ENCODE assay signal across 1 cellular context in the genomic region with DNA sequence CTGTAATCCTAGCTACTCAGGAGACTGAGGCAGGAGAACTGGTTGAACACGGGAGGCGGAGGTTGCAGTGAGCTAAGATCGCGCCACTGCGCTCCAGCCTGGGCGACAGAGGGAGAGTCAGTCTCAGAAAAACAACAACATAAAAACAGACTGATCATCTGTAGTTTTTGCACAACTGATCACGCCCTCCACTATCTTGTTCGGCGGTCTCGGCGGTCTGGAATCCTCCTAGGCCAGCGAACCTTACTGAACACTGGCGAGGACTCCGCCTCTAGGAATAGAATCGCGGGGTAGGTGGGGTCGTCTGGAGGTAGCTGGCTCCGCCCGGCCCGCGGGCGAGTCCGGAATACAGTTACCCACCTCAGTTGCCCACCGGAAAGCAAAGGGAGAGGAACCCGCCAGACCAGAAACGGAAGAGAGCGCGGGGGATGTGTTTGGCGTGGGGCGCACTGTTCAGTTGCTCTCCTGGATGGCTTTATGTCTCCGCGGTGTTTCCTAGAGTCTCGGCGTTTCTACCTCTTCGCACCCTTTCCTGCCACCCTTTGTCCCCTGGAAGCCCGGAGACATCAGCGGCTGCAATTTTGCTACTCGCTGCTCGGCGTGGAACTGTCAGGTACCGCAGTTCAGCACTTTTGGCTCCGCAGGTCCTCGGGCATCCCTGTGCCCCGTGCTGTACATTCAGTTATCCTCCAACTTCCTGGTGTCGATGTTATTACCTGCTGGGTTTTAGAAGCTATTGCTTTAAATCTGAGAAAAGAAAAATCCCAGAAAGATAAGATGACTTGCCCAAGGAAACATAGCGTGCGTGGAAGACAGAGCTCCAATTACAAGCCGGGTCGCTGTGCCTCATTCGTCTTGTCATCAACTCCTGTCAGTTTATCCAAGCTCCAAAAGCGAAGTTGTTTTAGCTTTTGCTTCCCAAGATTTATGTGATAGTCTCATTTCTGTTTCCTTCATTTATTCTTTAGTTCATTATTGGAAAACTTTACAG.
TF ChIP-seq lines count a peak whose summit lies in the region.

No MANE protein-coding gene starts in this region.

TF ChIP-seq in K562, 482 proteins besides CTCF, POLR2A, EP300 and RAD21 (continued from another document and continues in another):
- TF ChIP-seq, protein P1, sequence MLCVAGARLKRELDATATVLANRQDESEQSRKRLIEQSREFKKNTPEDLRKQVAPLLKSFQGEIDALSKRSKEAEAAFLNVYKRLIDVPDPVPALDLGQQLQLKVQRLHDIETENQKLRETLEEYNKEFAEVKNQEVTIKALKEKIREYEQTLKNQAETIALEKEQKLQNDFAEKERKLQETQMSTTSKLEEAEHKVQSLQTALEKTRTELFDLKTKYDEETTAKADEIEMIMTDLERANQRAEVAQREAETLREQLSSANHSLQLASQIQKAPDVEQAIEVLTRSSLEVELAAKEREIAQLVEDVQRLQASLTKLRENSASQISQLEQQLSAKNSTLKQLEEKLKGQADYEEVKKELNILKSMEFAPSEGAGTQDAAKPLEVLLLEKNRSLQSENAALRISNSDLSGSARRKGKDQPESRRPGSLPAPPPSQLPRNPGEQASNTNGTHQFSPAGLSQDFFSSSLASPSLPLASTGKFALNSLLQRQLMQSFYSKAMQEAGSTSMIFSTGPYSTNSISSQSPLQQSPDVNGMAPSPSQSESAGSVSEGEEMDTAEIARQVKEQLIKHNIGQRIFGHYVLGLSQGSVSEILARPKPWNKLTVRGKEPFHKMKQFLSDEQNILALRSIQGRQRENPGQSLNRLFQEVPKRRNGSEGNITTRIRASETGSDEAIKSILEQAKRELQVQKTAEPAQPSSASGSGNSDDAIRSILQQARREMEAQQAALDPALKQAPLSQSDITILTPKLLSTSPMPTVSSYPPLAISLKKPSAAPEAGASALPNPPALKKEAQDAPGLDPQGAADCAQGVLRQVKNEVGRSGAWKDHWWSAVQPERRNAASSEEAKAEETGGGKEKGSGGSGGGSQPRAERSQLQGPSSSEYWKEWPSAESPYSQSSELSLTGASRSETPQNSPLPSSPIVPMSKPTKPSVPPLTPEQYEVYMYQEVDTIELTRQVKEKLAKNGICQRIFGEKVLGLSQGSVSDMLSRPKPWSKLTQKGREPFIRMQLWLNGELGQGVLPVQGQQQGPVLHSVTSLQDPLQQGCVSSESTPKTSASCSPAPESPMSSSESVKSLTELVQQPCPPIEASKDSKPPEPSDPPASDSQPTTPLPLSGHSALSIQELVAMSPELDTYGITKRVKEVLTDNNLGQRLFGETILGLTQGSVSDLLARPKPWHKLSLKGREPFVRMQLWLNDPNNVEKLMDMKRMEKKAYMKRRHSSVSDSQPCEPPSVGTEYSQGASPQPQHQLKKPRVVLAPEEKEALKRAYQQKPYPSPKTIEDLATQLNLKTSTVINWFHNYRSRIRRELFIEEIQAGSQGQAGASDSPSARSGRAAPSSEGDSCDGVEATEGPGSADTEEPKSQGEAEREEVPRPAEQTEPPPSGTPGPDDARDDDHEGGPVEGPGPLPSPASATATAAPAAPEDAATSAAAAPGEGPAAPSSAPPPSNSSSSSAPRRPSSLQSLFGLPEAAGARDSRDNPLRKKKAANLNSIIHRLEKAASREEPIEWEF (CRISPR knock-in tag; IDR thresholded peaks at IDR 0.05): no peak
- TF ChIP-seq NFATC3 (IDR thresholded peaks at IDR 0.05) (no peak), RBFOX2 (IDR thresholded peaks at IDR 0.05; ENCODE audit: low read depth, low read length) (peak; percentile 82), RNF2 (IDR thresholded peaks at IDR 0.05) (peak; percentile 33; the same call in 1 of the 2 replicates), TAL1 (IDR thresholded peaks at IDR 0.05) (no peak), ZNF778 (CRISPR knock-in tag; IDR thresholded peaks at IDR 0.05) (no peak), KDM5B (IDR thresholded peaks at IDR 0.05; ENCODE audit: insufficient replicate concordance, low read depth, low read length) (peak; percentile 70), ZNF76 (CRISPR knock-in tag; IDR thresholded peaks at IDR 0.05; ENCODE audit: borderline replicate concordance) (no peak), STAT5A (IDR thresholded peaks at IDR 0.05; ENCODE audit: borderline replicate concordance, low read length) (no peak), CEBPB (tag; IDR thresholded peaks at IDR 0.05) (no peak), XRCC5 (IDR thresholded peaks at IDR 0.05; ENCODE audit: low read depth, low read length) (peak; percentile 67; the same call in 1 of the 2 replicates), FIP1L1 (IDR thresholded peaks at IDR 0.05; ENCODE audit: low read depth, low read length, poor library complexity, severe bottlenecking) (no peak), HLTF (IDR thresholded peaks at IDR 0.05) (no peak), PHTF2 (CRISPR knock-in tag; IDR thresholded peaks at IDR 0.05) (no peak), ZNF124 (CRISPR knock-in tag; IDR thresholded peaks at IDR 0.05) (no peak), SRSF1 (IDR thresholded peaks at IDR 0.05; ENCODE audit: low read depth, low read length) (no peak), ZNF431 (CRISPR knock-in tag; IDR thresholded peaks at IDR 0.05) (0 out of 2 replicates have a peak, but pooled peaks have one; percentile 21), ELF1 (tag; IDR thresholded peaks at IDR 0.05) (0 out of 2 replicates have a peak, but pooled peaks have one; percentile 53), ZNF274 (IDR thresholded peaks at IDR 0.05; ENCODE audit: borderline replicate concordance, low read depth, low read length) (no peak), SIX5 (IDR thresholded peaks at IDR 0.05; ENCODE audit: borderline replicate concordance in 1 of 2, insufficient read depth in 1 of 2, low read depth in 1 of 2, low read length in 2 of 2) (peak; percentile 35 to 42; a peak in 2 of 4 replicates), FOXA1 (IDR thresholded peaks at IDR 0.05; ENCODE audit: borderline replicate concordance) (no peak), NR2F6 (CRISPR knock-in tag; IDR thresholded peaks at IDR 0.05) (no peak), GABPB1 (CRISPR knock-in tag; IDR thresholded peaks at IDR 0.05) (peak; percentile 98), ZNF282 (CRISPR knock-in tag; IDR thresholded peaks at IDR 0.05) (no peak), SIN3A (IDR thresholded peaks at IDR 0.05; ENCODE audit: borderline replicate concordance in 2 of 2, control insufficient read depth in 1 of 2, low read depth in 2 of 2, low read length in 2 of 2) (peak in 1 of 2 experiments; percentile 74; a peak in 1 of 4 replicates), ZNF668 (CRISPR knock-in tag; IDR thresholded peaks at IDR 0.05) (no peak), KDM4B (IDR thresholded peaks at IDR 0.05; ENCODE audit: borderline replicate concordance in 2 of 2, low read depth in 1 of 2) (peak in 1 of 2 experiments; percentile 93; a peak in 2 of 4 replicates), NR2C2 (CRISPR knock-in tag; IDR thresholded peaks at IDR 0.05) (no peak), NR2C2 (tag; IDR thresholded peaks at IDR 0.05) (no peak; the same call in 1 of the 2 replicates), SMAD1 (IDR thresholded peaks at IDR 0.05; ENCODE audit: low read depth, low read length, partially characterized antibody) (no peak), JUND (IDR thresholded peaks at IDR 0.05; ENCODE audit: borderline replicate concordance, low read depth, low read length) (peak; percentile 41; the same call in 1 of the 2 replicates), JUND (tag; IDR thresholded peaks at IDR 0.05; ENCODE audit: borderline replicate concordance, low read depth, low read length) (no peak), ZNF699 (CRISPR knock-in tag; IDR thresholded peaks at IDR 0.05; ENCODE audit: insufficient replicate concordance) (no peak), NR4A1 (CRISPR knock-in tag; IDR thresholded peaks at IDR 0.05) (no peak), NR4A1 (tag; IDR thresholded peaks at IDR 0.05) (no peak), ZZZ3 (IDR thresholded peaks at IDR 0.05) (no peak), ZNF175 (CRISPR knock-in tag; IDR thresholded peaks at IDR 0.05; ENCODE audit: low read depth) (no peak)
- TF ChIP-seq, protein P2, sequence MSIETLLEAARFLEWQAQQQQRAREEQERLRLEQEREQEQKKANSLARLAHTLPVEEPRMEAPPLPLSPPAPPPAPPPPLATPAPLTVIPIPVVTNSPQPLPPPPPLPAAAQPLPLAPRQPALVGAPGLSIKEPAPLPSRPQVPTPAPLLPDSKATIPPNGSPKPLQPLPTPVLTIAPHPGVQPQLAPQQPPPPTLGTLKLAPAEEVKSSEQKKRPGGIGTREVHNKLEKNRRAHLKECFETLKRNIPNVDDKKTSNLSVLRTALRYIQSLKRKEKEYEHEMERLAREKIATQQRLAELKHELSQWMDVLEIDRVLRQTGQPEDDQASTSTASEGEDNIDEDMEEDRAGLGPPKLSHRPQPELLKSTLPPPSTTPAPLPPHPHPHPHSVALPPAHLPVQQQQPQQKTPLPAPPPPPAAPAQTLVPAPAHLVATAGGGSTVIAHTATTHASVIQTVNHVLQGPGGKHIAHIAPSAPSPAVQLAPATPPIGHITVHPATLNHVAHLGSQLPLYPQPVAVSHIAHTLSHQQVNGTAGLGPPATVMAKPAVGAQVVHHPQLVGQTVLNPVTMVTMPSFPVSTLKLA (conservative IDR thresholded peaks at IDR 0.05): peak; percentile 20 to 53; a peak in 2 of 4 replicates
- TF ChIP-seq, protein P3, sequence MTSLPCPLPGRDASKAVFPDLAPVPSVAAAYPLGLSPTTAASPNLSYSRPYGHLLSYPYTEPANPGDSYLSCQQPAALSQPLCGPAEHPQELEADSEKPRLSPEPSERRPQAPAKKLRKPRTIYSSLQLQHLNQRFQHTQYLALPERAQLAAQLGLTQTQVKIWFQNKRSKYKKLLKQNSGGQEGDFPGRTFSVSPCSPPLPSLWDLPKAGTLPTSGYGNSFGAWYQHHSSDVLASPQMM (CRISPR knock-in tag; IDR thresholded peaks at IDR 0.05): no peak
- TF ChIP-seq, protein P4, sequence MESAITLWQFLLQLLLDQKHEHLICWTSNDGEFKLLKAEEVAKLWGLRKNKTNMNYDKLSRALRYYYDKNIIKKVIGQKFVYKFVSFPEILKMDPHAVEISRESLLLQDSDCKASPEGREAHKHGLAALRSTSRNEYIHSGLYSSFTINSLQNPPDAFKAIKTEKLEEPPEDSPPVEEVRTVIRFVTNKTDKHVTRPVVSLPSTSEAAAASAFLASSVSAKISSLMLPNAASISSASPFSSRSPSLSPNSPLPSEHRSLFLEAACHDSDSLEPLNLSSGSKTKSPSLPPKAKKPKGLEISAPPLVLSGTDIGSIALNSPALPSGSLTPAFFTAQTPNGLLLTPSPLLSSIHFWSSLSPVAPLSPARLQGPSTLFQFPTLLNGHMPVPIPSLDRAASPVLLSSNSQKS (CRISPR knock-in tag; IDR thresholded peaks at IDR 0.05): no peak
- TF ChIP-seq, protein P5, sequence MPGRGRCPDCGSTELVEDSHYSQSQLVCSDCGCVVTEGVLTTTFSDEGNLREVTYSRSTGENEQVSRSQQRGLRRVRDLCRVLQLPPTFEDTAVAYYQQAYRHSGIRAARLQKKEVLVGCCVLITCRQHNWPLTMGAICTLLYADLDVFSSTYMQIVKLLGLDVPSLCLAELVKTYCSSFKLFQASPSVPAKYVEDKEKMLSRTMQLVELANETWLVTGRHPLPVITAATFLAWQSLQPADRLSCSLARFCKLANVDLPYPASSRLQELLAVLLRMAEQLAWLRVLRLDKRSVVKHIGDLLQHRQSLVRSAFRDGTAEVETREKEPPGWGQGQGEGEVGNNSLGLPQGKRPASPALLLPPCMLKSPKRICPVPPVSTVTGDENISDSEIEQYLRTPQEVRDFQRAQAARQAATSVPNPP (IDR thresholded peaks at IDR 0.05; ENCODE audit: borderline replicate concordance, insufficient read depth, insufficient read length): no peak
- TF ChIP-seq, protein P6, sequence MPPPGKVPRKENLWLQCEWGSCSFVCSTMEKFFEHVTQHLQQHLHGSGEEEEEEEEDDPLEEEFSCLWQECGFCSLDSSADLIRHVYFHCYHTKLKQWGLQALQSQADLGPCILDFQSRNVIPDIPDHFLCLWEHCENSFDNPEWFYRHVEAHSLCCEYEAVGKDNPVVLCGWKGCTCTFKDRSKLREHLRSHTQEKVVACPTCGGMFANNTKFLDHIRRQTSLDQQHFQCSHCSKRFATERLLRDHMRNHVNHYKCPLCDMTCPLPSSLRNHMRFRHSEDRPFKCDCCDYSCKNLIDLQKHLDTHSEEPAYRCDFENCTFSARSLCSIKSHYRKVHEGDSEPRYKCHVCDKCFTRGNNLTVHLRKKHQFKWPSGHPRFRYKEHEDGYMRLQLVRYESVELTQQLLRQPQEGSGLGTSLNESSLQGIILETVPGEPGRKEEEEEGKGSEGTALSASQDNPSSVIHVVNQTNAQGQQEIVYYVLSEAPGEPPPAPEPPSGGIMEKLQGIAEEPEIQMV (tag; conservative IDR thresholded peaks at IDR 0.05; ENCODE audit: low read depth): no peak
- TF ChIP-seq, protein P7, sequence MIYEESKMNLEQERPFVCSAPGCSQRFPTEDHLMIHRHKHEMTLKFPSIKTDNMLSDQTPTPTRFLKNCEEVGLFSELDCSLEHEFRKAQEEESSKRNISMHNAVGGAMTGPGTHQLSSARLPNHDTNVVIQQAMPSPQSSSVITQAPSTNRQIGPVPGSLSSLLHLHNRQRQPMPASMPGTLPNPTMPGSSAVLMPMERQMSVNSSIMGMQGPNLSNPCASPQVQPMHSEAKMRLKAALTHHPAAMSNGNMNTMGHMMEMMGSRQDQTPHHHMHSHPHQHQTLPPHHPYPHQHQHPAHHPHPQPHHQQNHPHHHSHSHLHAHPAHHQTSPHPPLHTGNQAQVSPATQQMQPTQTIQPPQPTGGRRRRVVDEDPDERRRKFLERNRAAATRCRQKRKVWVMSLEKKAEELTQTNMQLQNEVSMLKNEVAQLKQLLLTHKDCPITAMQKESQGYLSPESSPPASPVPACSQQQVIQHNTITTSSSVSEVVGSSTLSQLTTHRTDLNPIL (CRISPR knock-in tag; IDR thresholded peaks at IDR 0.05): no peak
- TF ChIP-seq, protein P8, sequence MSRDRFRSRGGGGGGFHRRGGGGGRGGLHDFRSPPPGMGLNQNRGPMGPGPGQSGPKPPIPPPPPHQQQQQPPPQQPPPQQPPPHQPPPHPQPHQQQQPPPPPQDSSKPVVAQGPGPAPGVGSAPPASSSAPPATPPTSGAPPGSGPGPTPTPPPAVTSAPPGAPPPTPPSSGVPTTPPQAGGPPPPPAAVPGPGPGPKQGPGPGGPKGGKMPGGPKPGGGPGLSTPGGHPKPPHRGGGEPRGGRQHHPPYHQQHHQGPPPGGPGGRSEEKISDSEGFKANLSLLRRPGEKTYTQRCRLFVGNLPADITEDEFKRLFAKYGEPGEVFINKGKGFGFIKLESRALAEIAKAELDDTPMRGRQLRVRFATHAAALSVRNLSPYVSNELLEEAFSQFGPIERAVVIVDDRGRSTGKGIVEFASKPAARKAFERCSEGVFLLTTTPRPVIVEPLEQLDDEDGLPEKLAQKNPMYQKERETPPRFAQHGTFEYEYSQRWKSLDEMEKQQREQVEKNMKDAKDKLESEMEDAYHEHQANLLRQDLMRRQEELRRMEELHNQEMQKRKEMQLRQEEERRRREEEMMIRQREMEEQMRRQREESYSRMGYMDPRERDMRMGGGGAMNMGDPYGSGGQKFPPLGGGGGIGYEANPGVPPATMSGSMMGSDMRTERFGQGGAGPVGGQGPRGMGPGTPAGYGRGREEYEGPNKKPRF (IDR thresholded peaks at IDR 0.05; ENCODE audit: low read depth, low read length): no peak
- TF ChIP-seq, protein P9, sequence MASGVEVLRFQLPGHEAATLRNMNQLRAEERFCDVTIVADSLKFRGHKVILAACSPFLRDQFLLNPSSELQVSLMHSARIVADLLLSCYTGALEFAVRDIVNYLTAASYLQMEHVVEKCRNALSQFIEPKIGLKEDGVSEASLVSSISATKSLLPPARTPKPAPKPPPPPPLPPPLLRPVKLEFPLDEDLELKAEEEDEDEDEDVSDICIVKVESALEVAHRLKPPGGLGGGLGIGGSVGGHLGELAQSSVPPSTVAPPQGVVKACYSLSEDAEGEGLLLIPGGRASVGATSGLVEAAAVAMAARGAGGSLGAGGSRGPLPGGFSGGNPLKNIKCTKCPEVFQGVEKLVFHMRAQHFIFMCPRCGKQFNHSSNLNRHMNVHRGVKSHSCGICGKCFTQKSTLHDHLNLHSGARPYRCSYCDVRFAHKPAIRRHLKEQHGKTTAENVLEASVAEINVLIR (CRISPR knock-in tag; IDR thresholded peaks at IDR 0.05): no peak
- TF ChIP-seq, protein P10, sequence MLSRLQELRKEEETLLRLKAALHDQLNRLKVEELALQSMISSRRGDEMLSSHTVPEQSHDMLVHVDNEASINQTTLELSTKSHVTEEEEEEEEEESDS (CRISPR knock-in tag; IDR thresholded peaks at IDR 0.05): no peak
